In the genomic region with DNA sequence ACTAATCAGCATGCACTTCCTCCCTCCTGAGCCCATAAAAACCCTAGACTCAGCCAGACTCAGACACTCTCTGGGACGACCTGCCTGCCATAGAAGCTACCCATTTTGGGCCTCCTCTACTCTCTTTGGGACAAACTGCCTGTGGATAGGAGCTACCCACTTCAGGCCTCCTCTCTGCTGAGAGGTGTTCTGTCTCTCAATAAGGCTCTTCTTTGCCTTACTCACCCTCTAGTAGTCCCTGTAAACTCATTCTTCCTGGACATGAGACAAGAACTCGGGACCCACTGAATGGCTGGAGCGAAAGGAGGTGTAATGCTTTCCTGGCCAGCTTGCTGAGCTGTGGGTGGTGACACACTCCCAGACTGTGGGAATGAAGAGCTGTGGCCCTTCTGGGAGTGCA, we compare ENCODE assay signal across 1 cellular context.
TF ChIP-seq lines count a peak whose summit lies in the region.

No MANE protein-coding gene starts in this region.

TF ChIP-seq in IMR-90, 13 proteins besides CTCF, POLR2A, EP300 and RAD21:
- TF ChIP-seq, protein P1, sequence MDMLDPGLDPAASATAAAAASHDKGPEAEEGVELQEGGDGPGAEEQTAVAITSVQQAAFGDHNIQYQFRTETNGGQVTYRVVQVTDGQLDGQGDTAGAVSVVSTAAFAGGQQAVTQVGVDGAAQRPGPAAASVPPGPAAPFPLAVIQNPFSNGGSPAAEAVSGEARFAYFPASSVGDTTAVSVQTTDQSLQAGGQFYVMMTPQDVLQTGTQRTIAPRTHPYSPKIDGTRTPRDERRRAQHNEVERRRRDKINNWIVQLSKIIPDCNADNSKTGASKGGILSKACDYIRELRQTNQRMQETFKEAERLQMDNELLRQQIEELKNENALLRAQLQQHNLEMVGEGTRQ (IDR thresholded peaks at IDR 0.05; ENCODE audit: low read depth, low read length) = no peak
- TF ChIP-seq MXI1 (IDR thresholded peaks at IDR 0.05; ENCODE audit: borderline replicate concordance, low read depth, low read length) (no peak), RFX5 (IDR thresholded peaks at IDR 0.05; ENCODE audit: low read depth, low read length) (no peak), SMC3 (IDR thresholded peaks at IDR 0.05; ENCODE audit: low read depth, low read length) (no peak), NFE2L2 (IDR thresholded peaks at IDR 0.05; ENCODE audit: low read depth, low read length) (no peak), MAFK (IDR thresholded peaks at IDR 0.05; ENCODE audit: low read depth, low read length) (no peak), FOS (IDR thresholded peaks at IDR 0.05; ENCODE audit: low read depth, low read length) (no peak), RCOR1 (IDR thresholded peaks at IDR 0.05; ENCODE audit: insufficient replicate concordance, low read length) (no peak), BHLHE40 (IDR thresholded peaks at IDR 0.05; ENCODE audit: low read depth, low read length) (no peak), CHD1 (IDR thresholded peaks at IDR 0.05; ENCODE audit: low read depth, low read length) (no peak), CEBPB (IDR thresholded peaks at IDR 0.05; ENCODE audit: low read depth, low read length) (no peak)
- TF ChIP-seq, protein P2, sequence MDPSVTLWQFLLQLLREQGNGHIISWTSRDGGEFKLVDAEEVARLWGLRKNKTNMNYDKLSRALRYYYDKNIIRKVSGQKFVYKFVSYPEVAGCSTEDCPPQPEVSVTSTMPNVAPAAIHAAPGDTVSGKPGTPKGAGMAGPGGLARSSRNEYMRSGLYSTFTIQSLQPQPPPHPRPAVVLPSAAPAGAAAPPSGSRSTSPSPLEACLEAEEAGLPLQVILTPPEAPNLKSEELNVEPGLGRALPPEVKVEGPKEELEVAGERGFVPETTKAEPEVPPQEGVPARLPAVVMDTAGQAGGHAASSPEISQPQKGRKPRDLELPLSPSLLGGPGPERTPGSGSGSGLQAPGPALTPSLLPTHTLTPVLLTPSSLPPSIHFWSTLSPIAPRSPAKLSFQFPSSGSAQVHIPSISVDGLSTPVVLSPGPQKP (IDR thresholded peaks at IDR 0.05; ENCODE audit: borderline replicate concordance, low read depth, low read length) = no peak
TF ChIP-seq in IMR-90: peak in this region for 0.
